10 cellular contexts compared by ENCODE assay signal in genomic region chr3:10193692-10194327, GRCh38. TPM values are rescaled to one million over a fixed set of nuclear protein-coding genes. Genes with fewer than 3 reads are reported as not detected.
DNase-seq lines count a peak whose midpoint lies in the region; ATAC-seq, FAIRE-seq and TF ChIP-seq lines count a peak whose summit lies in the region.
"Had no signal": no experiment of that assay in that cellular context is flagged by ENCODE, and none has a peak within 500 bp of the region (broad histone marks: within the 10 kb centered on the region; RNA-seq: fewer than 3 reads in every experiment).

No MANE protein-coding gene starts in this region.

- no peak overlapping the region for H3K4me3 ChIP-seq in skin epidermis
- no peak overlapping the region for H3K4me3 ChIP-seq in mucosa of descending colon

- ATAC-seq in activated CD8-positive, alpha-beta T cell treated with anti-CD3 and anti-CD28 coated beads for 36 hours = no peak
- peak; percentile 8 for ATAC-seq in left ventricle myocardium superior
- ATAC-seq in mucosa of descending colon = no peak
- no peak for ATAC-seq in GM19035 (IDR thresholded peaks at IDR 0.05; ENCODE audit: unreplicated experiment)

- peak; percentile 4 for FAIRE-seq in GM19239 (lab: Jason Lieb, UNC)

- H3K4me1 Mint-ChIP-seq in activated CD8-positive, alpha-beta T cell treated with anti-CD3 and anti-CD28 coated beads for 36 hours (ENCODE audit: low read depth) = peaks cover 88% of the 10 kb centered on the region

- no peaks in the 10 kb centered on the region for H3K9me3 ChIP-seq in mucosa of descending colon

- peak overlapping the region; percentile 98 for H3K27ac Mint-ChIP-seq in activated CD8-positive, alpha-beta T cell treated with anti-CD3 and anti-CD28 coated beads for 36 hours

- H3K4me3 Mint-ChIP-seq in activated CD8-positive, alpha-beta T cell treated with anti-CD3 and anti-CD28 coated beads for 36 hours = peak overlapping the region; percentile 55

- H3K27ac ChIP-seq in skin epidermis = peak overlapping the region in 20 of 21 experiments; percentile 64 to 96 (median 82)
- H3K27ac ChIP-seq: parathyroid adenoma had no signal

- intact Hi-C loops in activated CD8-positive, alpha-beta T cell treated with anti-CD3 and anti-CD28 coated beads for 36 hours (cut with micrococcal nuclease) = loop anchor here (5.0 kb wide), 1 partner anchor 33 kb away; no protein-coding TSS in a partner anchor
- intact Hi-C loops in left ventricle myocardium superior (cut with micrococcal nuclease) = no loop called here
- intact Hi-C loops in mucosa of descending colon (cut with DNase I, micrococcal nuclease) = no loop called here
- intact Hi-C loops in posterior cingulate gyrus (cut with DNase I) = no loop called here

- DNase-seq in GM19239 (ENCODE audit: insufficient read length, low spot score) (no peak), left ventricle myocardium superior (no peak), mucosa of descending colon (no peak), NCI-H2107 (lab: John Stamatoyannopoulos, UW) (no peak), posterior cingulate gyrus (no peak)
- DNase-seq in activated CD8-positive, alpha-beta T cell treated with anti-CD3 and anti-CD28 coated beads for 36 hours = no peak
- DNase-seq: NCI-H1092 treated with DMSO at 0.1 percent for 48 hours had no signal

- H3K9me3 Mint-ChIP-seq in activated CD8-positive, alpha-beta T cell treated with anti-CD3 and anti-CD28 coated beads for 36 hours = no peaks in the 10 kb centered on the region

- H3K36me3 ChIP-seq in mucosa of descending colon (ENCODE audit: low read depth) = no peaks in the 10 kb centered on the region

- POLR2A ChIA-PET in activated CD8-positive, alpha-beta T cell treated with anti-CD3 and anti-CD28 coated beads for 36 hours (lab: Charles Lee) = interaction anchor here (1.1 to 3.9 kb wide), 10 partner anchors 8 to 261 kb away, joined by 3 to 18 read pairs (median 4); partner anchors contain the start of genes TATDN2 and VHL

- CTCF ChIA-PET in activated CD8-positive, alpha-beta T cell treated with anti-CD3 and anti-CD28 coated beads for 36 hours (lab: Charles Lee) = interaction anchor here (1.0 to 2.5 kb wide), 7 partner anchors 8 to 70 kb away, joined by 3 to 9 read pairs (median 5); no protein-coding TSS in a partner anchor

- peaks cover 47% of the 10 kb centered on the region for H3K4me1 ChIP-seq in mucosa of descending colon (ENCODE audit: low read depth)

- TF ChIP-seq CTCF in activated CD8-positive, alpha-beta T cell treated with anti-CD3 and anti-CD28 coated beads for 36 hours (IDR thresholded peaks at IDR 0.05) = no peak
- no peak for TF ChIP-seq CTCF in mucosa of descending colon (IDR thresholded peaks at IDR 0.05)

- no peaks in the 10 kb centered on the region for H3K36me3 Mint-ChIP-seq in activated CD8-positive, alpha-beta T cell treated with anti-CD3 and anti-CD28 coated beads for 36 hours (ENCODE audit: low read depth)

- H3K27me3 Mint-ChIP-seq in activated CD8-positive, alpha-beta T cell treated with anti-CD3 and anti-CD28 coated beads for 36 hours = no peaks in the 10 kb centered on the region

RNA-seq across cellular contexts. Expression of gene IRAK2, which starts 29.1 kb away (rescaled TPM):
- total RNA-seq in activated CD8-positive, alpha-beta T cell treated with anti-CD3 and anti-CD28 coated beads for 36 hours = 1 to 10 TPM; 3.0 TPM
- total RNA-seq in left ventricle myocardium superior (1.3 TPM), mucosa of descending colon (1 to 10 TPM; 1.1 to 3.2 (median 2.4) TPM)

RNA-seq across cellular contexts. Expression of gene VHL, which starts 52.2 kb away (rescaled TPM):
- 10 to 100 TPM; 43.6 to 46.9 TPM for total RNA-seq in activated CD8-positive, alpha-beta T cell treated with anti-CD3 and anti-CD28 coated beads for 36 hours
- total RNA-seq in left ventricle myocardium superior = 11.1 TPM
- total RNA-seq in mucosa of descending colon = 10 to 100 TPM; 33.6 to 38.2 (median 36.2) TPM

RNA-seq across cellular contexts. Expression of gene TATDN2, which starts 54.4 kb away (rescaled TPM):
- total RNA-seq in activated CD8-positive, alpha-beta T cell treated with anti-CD3 and anti-CD28 coated beads for 36 hours = 10 to 100 TPM; 37.1 to 38.5 TPM
- total RNA-seq in left ventricle myocardium superior (17.0 TPM), mucosa of descending colon (10 to 100 TPM; 29.8 to 34.9 (median 34.4) TPM)
